Comparison of ENCODE assay signal across 8 cellular contexts in the genomic region with DNA sequence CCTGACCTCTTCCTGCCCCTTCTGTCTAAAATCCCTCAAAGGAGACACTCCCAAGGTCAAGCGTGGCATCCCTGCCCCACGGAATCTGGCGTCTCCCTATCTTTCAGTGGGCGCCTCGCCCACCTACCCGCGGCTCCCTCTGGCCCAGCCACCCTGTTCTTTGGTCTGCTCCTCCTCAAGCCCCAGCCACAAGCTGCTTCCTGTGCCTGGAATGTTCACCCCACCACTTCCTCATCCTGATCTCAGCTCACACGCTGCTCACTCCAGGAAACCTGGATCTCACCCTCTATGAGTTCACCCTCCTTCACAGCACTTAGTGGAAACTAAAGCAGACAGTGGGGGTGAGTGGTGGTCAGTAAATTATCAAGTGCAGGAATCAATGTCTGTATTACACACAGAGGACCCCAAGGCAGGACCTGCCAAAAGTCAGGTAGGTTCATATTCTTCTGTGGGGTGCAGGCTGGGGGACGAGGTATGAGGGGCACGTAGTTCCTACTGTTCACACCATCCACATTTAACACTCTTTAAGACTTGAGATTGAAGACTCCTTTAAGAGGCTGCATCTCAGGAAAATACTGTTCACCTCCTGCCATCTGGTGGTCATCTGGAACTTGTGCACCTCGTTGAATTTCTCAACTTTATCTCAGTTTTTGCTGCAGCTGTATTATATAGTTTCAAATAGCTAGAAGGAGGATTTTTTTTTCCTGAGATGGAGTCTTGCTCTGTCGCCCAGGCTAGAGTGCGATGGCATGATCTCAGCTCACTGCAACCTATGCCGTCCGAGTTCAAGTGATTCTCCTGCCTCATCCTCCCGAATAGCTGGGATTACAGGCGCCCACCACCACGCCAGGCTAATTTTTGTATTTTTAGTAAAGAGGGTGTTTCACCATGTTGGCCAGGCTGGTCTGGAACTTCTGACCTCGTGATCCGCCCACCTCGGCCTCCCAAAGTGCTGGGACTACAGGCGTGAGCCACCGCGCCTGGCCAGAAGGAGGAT.
DNase-seq lines count a peak whose midpoint lies in the region; FAIRE-seq and TF ChIP-seq lines count a peak whose summit lies in the region.

No MANE protein-coding gene starts in this region.

- no peak for TF ChIP-seq POLR2A in stomach (IDR thresholded peaks at IDR 0.05)

- no peaks in the 10 kb centered on the region for H3K79me2 ChIP-seq in GM23248 (ENCODE audit: insufficient read depth)
- no peaks in the 10 kb centered on the region for H3K79me2 ChIP-seq in astrocyte (ENCODE audit: insufficient read depth, low read length)

- WGBS in GM23248 (ENCODE audit: low coverage in 1 of 2, low lambda C conversion rate in 2 of 2, missing lambda C conversion rate in 2 of 2), 2 experiments: 41 to 45% methylated on average over 24 of the region's 24 CpGs
- 43 to 53% (median 51%) methylated on average over 24 of the region's 24 CpGs for WGBS in stomach, 5 donors

- H3K27ac ChIP-seq in GM23248 (no peak overlapping the region), astrocyte (ENCODE audit: low read depth, low read length) (no peak overlapping the region), stomach (no peak overlapping the region)

- no peak overlapping the region for H3K4me3 ChIP-seq in GM23248
- H3K4me3 ChIP-seq in astrocyte (ENCODE audit: insufficient read depth, low read depth, low read length): no peak overlapping the region
- H3K4me3 ChIP-seq in stomach: no peak overlapping the region

- H3K27me3 Mint-ChIP-seq in astrocyte (ENCODE audit: low read depth, unreplicated experiment): peaks cover 5% of the 10 kb centered on the region

- H3K9me3 ChIP-seq in GM23248 (ENCODE audit: low read depth) (no peaks in the 10 kb centered on the region), astrocyte (ENCODE audit: insufficient read depth, low read depth, low read length) (peaks cover 9% of the 10 kb centered on the region), stomach (peaks cover 0 to 3% (median 0%) of the 10 kb centered on the region in 4 donors)

- H3K9me2 ChIP-seq in GM23248 (ENCODE audit: insufficient read depth): no peaks in the 10 kb centered on the region

- peak; percentile 4 to 7 for DNase-seq in SHP77 (lab: John Stamatoyannopoulos, UW)
- DNase-seq in SHP77 treated with DMSO at 0.1 percent for 48 hours (lab: John Stamatoyannopoulos, UW): no peak
- peak; percentile 76 for DNase-seq in GM23248
- DNase-seq in NCI-H2107 treated with DMSO at 0.1 percent for 48 hours (lab: John Stamatoyannopoulos, UW; ENCODE audit: unreplicated experiment): peak; percentile 3
- peak; percentile 64 for DNase-seq in astrocyte (ENCODE audit: low read depth)
- peak; percentile 8 to 28 for DNase-seq in hippocampal formation (lab: John Stamatoyannopoulos, UW)
- no peak for DNase-seq in stomach
- no peak for DNase-seq in stimulated activated CD8-positive, alpha-beta memory T cell treated with anti-CD3 and anti-CD28 coated beads, Interleukin-4, amount 100 ng/mL, for 48 hours

- no peak overlapping the region for H3K4me3 Mint-ChIP-seq in astrocyte (ENCODE audit: unreplicated experiment)

- intact Hi-C loops in stomach (cut with DNase I; ENCODE audit: low total_unique reads): no loop called here

- H3F3A ChIP-seq in GM23248 (ENCODE audit: insufficient read depth): no peaks in the 10 kb centered on the region

- no peak for TF ChIP-seq EP300 in stomach (IDR thresholded peaks at IDR 0.05)

- TF ChIP-seq CTCF in astrocyte (IDR thresholded peaks at IDR 0.05; ENCODE audit: insufficient read depth, low read depth, low read length) (peak; percentile 79), stomach (IDR thresholded peaks at IDR 0.05) (peak in 5 of 7 experiments; percentile 31 to 63 (median 51))

- H4K20me1 ChIP-seq in GM23248 (ENCODE audit: insufficient read depth) (no peaks in the 10 kb centered on the region), astrocyte (ENCODE audit: insufficient read depth, low read length) (no peaks in the 10 kb centered on the region)

- no peak overlapping the region for H3K4me2 ChIP-seq in GM23248 (ENCODE audit: unreplicated experiment)
- peak overlapping the region; percentile 57 for H3K4me2 ChIP-seq in astrocyte (ENCODE audit: low read length)

- H3K4me1 ChIP-seq in GM23248 (ENCODE audit: insufficient read depth) (no peaks in the 10 kb centered on the region), astrocyte (ENCODE audit: insufficient read depth, low read length) (peaks cover 9% of the 10 kb centered on the region), stomach (peaks cover 0 to 17% (median 10%) of the 10 kb centered on the region in 4 donors)

- H2AFZ ChIP-seq in GM23248 (no peak overlapping the region), astrocyte (ENCODE audit: low read depth, low read length) (no peak overlapping the region)

- H3K9me3 Mint-ChIP-seq in astrocyte (ENCODE audit: unreplicated experiment): peaks cover 2% of the 10 kb centered on the region

- no peak for FAIRE-seq in astrocyte (lab: Jason Lieb, UNC)

- H3K9ac ChIP-seq in GM23248: no peak overlapping the region
- no peak overlapping the region for H3K9ac ChIP-seq in astrocyte (ENCODE audit: low read length)

- H3K36me3 Mint-ChIP-seq in astrocyte (ENCODE audit: low read depth, unreplicated experiment): no peaks in the 10 kb centered on the region

- no peaks in the 10 kb centered on the region for H3K36me3 ChIP-seq in GM23248 (ENCODE audit: low read depth)
- no peaks in the 10 kb centered on the region for H3K36me3 ChIP-seq in astrocyte (ENCODE audit: insufficient read depth, low read length)
- H3K36me3 ChIP-seq in stomach: no peaks in the 10 kb centered on the region

- H3K27me3 ChIP-seq in GM23248 (replicated peaks; ENCODE audit: insufficient read depth) (no peaks in the 10 kb centered on the region), astrocyte (ENCODE audit: insufficient read depth, low read length) (no peaks in the 10 kb centered on the region), stomach (no peaks in the 10 kb centered on the region)

- in situ Hi-C loops in GM23248 (cut with MboI): no loop called here

- peaks cover 16% of the 10 kb centered on the region for H3K4me1 Mint-ChIP-seq in astrocyte (ENCODE audit: low read depth, unreplicated experiment)

- H3K27ac Mint-ChIP-seq in astrocyte (ENCODE audit: unreplicated experiment): peak overlapping the region; percentile 73

Comparison
In these comparisons a context has a peak if more than half of its experiments do, and no peak if none do; other contexts are left out.
1. DNase-seq: peak in SHP77 (2 of 2), GM23248 (single experiment), NCI-H2107 treated with DMSO at 0.1 percent for 48 hours (single experiment), astrocyte (single experiment) and hippocampal formation (2 of 2); none in SHP77 treated with DMSO at 0.1 percent for 48 hours (single experiment), stomach (single experiment) and stimulated activated CD8-positive, alpha-beta memory T cell treated with anti-CD3 and anti-CD28 coated beads, Interleukin-4, amount 100 ng/mL, for 48 hours (single experiment).